Comparison of ENCODE assay signal across 1 cellular context in genomic region chr14:34059925-34060746, GRCh38.
TF ChIP-seq lines count a peak whose summit lies in the region.

No MANE protein-coding gene starts in this region.

TF ChIP-seq in HepG2, 621 proteins besides CTCF, POLR2A, EP300 and RAD21 (continued from another document and continues in another):
- TF ChIP-seq ZNF646 (CRISPR knock-in tag; IDR thresholded peaks at IDR 0.05) (no peak), BHLHE40 (IDR thresholded peaks at IDR 0.05; ENCODE audit: low read length) (no peak; the same call in 1 of the 2 replicates), RBM39 (IDR thresholded peaks at IDR 0.05; ENCODE audit: low read depth, low read length, poor library complexity, severe bottlenecking) (peak; percentile 22), SNAPC2 (CRISPR knock-in tag; IDR thresholded peaks at IDR 0.05) (0 out of 2 replicates have a peak, but pooled peaks have one; percentile 60), IKZF4 (CRISPR knock-in tag; IDR thresholded peaks at IDR 0.05; ENCODE audit: borderline replicate concordance, low read depth, not compliant biosample characterization) (peak; percentile 78), KDM5B (CRISPR knock-in tag; IDR thresholded peaks at IDR 0.05; ENCODE audit: borderline replicate concordance) (peak; percentile 84; the same call in 1 of the 2 replicates), DMAP1 (CRISPR knock-in tag; IDR thresholded peaks at IDR 0.05) (no peak), CERS6 (CRISPR knock-in tag; IDR thresholded peaks at IDR 0.05) (0 out of 2 replicates have a peak, but pooled peaks have one; percentile 18), HNRNPK (IDR thresholded peaks at IDR 0.05; ENCODE audit: low read depth, low read length, poor library complexity, severe bottlenecking) (peak; percentile 86), CHCHD3 (CRISPR knock-in tag; IDR thresholded peaks at IDR 0.05) (peak; percentile 45; the same call in 1 of the 2 replicates), ZNF709 (CRISPR knock-in tag; IDR thresholded peaks at IDR 0.05) (peak; percentile 85; the same call in 1 of the 2 replicates), ZMYM3 (CRISPR knock-in tag; IDR thresholded peaks at IDR 0.05) (peak; percentile 72; the same call in 1 of the 2 replicates), REPIN1 (CRISPR knock-in tag; IDR thresholded peaks at IDR 0.05; ENCODE audit: borderline replicate concordance, low read depth) (no peak), ZNF552 (CRISPR knock-in tag; IDR thresholded peaks at IDR 0.05; ENCODE audit: borderline replicate concordance) (no peak), ZNF354B (CRISPR knock-in tag; IDR thresholded peaks at IDR 0.05) (0 out of 2 replicates have a peak, but pooled peaks have one; percentile 88), MAX (IDR thresholded peaks at IDR 0.05) (peak; percentile 83), ZNF407 (CRISPR knock-in tag; IDR thresholded peaks at IDR 0.05; ENCODE audit: not compliant biosample characterization) (peak; percentile 44), ZNF317 (CRISPR knock-in tag; IDR thresholded peaks at IDR 0.05) (peak; percentile 70; the same call in 1 of the 2 replicates)
- TF ChIP-seq, protein P1, sequence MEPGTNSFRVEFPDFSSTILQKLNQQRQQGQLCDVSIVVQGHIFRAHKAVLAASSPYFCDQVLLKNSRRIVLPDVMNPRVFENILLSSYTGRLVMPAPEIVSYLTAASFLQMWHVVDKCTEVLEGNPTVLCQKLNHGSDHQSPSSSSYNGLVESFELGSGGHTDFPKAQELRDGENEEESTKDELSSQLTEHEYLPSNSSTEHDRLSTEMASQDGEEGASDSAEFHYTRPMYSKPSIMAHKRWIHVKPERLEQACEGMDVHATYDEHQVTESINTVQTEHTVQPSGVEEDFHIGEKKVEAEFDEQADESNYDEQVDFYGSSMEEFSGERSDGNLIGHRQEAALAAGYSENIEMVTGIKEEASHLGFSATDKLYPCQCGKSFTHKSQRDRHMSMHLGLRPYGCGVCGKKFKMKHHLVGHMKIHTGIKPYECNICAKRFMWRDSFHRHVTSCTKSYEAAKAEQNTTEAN (CRISPR knock-in tag; conservative IDR thresholded peaks at IDR 0.05) = 0 out of 2 replicates have a peak, but pooled peaks have one; percentile 69
- TF ChIP-seq, protein P2, sequence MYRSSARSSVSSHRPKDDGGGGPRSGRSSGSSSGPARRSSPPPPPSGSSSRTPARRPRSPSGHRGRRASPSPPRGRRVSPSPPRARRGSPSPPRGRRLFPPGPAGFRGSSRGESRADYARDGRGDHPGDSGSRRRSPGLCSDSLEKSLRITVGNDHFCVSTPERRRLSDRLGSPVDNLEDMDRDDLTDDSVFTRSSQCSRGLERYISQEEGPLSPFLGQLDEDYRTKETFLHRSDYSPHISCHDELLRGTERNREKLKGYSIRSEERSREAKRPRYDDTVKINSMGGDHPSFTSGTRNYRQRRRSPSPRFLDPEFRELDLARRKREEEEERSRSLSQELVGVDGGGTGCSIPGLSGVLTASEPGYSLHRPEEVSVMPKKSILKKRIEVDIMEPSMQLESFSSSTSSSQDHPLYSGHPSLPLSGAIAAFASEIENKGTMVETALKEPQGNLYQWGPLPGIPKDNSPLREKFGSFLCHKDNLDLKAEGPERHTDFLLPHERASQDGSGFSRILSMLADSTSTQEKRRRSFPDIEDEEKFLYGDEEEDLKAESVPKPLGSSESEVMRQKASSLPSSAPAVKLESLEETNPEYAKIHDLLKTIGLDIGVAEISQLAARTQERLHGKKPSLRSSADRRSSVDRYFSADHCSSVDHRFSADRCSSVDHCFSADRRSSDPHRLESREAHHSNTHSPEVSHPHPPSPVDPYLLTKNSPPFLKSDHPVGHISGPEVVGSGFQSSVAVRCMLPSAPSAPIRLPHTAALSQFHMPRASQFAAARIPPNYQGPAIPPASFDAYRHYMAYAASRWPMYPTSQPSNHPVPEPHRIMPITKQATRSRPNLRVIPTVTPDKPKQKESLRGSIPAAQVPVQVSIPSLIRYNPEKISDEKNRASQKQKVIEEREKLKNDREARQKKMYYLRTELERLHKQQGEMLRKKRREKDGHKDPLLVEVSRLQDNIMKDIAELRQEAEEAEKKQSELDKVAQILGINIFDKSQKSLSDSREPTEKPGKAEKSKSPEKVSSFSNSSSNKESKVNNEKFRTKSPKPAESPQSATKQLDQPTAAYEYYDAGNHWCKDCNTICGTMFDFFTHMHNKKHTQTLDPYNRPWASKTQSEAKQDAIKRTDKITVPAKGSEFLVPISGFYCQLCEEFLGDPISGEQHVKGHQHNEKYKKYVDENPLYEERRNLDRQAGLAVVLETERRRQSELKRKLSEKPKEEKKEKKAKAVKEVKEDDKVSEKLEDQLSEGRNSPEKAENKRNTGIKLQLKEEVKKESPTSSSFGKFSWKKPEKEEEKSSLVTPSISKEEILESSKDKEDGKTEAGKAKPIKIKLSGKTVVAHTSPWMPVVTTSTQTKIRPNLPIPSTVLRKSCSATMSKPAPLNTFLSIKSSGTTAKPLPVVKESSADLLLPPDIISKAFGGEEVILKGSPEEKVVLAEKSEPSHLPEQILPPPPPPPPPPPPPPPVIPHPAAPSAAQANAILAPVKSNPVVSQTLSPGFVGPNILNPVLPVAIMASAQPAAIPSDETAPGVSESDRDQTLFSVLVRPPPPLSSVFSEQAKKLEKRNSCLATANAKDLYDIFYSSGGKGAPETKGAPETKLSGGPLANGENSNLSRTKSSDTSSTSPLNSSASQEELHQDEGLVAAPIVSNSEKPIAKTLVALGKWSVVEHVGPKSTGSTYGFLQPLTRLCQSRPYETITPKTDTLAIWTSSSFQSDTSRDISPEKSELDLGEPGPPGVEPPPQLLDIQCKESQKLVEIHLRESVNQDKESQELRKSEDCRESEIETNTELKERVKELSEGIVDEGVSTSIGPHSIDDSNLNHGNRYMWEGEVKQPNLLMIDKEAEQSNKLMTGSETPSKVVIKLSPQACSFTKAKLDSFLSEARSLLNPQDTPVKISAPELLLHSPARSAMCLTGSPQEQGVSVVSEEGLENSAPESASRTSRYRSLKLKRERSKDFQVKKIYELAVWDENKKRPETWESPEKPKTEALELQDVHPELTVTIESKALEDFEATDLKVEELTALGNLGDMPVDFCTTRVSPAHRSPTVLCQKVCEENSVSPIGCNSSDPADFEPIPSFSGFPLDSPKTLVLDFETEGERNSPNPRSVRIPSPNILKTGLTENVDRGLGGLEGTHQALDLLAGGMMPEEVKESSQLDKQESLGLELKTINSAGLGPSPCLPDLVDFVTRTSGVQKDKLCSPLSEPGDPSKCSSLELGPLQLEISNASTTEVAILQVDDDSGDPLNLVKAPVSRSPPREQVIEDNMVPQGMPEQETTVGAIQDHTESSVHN (CRISPR knock-in tag; IDR thresholded peaks at IDR 0.05) = no peak
- TF ChIP-seq, protein P3, sequence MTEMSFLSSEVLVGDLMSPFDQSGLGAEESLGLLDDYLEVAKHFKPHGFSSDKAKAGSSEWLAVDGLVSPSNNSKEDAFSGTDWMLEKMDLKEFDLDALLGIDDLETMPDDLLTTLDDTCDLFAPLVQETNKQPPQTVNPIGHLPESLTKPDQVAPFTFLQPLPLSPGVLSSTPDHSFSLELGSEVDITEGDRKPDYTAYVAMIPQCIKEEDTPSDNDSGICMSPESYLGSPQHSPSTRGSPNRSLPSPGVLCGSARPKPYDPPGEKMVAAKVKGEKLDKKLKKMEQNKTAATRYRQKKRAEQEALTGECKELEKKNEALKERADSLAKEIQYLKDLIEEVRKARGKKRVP (CRISPR knock-in tag; IDR thresholded peaks at IDR 0.05) = no peak
